ENCODE assay signal across 13 cellular contexts in the genomic region with DNA sequence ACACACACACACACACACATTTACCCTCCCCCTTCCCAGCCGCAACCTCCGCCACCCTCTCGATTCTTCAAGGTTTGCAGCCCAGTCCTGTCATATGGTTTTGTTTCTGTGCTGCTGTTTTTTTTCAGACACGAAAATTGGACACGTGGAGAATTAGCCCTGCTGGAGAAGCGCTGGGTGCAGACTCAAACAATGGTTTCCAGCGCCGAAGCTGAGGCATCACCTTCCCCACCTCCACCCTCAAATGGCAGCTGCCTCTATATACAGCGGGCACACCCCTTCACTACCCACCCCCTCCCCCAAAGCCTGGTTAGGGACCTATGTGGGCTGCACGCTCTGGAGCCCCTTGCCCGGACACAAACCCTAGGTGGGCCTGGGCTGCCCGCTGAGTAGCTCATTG.
A peak's percentile ranks its signal among the peaks of the same experiment; 100 is the strongest.
DNase-seq lines count a peak whose midpoint lies in the region; ATAC-seq, FAIRE-seq and TF ChIP-seq lines count a peak whose summit lies in the region.
"Had no signal": no experiment of that assay in that cellular context is flagged by ENCODE, and none has a peak within 500 bp of the region (broad histone marks: within the 10 kb centered on the region; RNA-seq: fewer than 3 reads in every experiment).

No MANE protein-coding gene starts in this region.

- H3K27ac Mint-ChIP-seq in nephron = peak overlapping the region; percentile 78 to 86 (median 81)

- peaks cover 2% of the 10 kb centered on the region for H3K9me3 Mint-ChIP-seq in nephron

- no peak for FAIRE-seq in GM12878 (lab: Jason Lieb, UNC)
- FAIRE-seq: H54 had no signal

- CTCF ChIA-PET in GM12878 (lab: Yijun Ruan, JAX) = no interaction called here

- peak overlapping the region; percentile 72 to 76 (median 76) for H3K4me3 Mint-ChIP-seq in nephron

- H3K4me2 ChIP-seq in GM12878 (ENCODE audit: control insufficient read depth, insufficient read depth) = 0 out of 2 replicates have a peak overlapping the region, but pooled peaks have one; percentile 17

- POLR2A ChIA-PET in GM12878 (lab: Charles Lee) = interaction anchor here (0.6 kb wide), 1 partner anchor 289 kb away, joined by 5 read pairs; no protein-coding TSS in a partner anchor

- in situ Hi-C loops in GM12878 (cut with MboI) = no loop called here

- ATAC-seq in GM12878 (no peak), GM21576 (IDR thresholded peaks at IDR 0.05; ENCODE audit: unreplicated experiment) (no peak)
- ATAC-seq: lower lobe of right lung had no signal

- no peaks in the 10 kb centered on the region for H3K36me3 Mint-ChIP-seq in nephron (ENCODE audit: low read depth)

- H3K4me1 ChIP-seq in GM12878 (ENCODE audit: control insufficient read depth, insufficient read depth, low read length) = peaks cover 5% of the 10 kb centered on the region; the same call in 1 of the 2 replicates
- H3K4me1 ChIP-seq in thyroid gland = peaks cover 9 to 29% of the 10 kb centered on the region in 2 donors
- peaks cover 0 to 47% (median 7%) of the 10 kb centered on the region in 4 donors for H3K4me1 ChIP-seq in tibial nerve

- SMC1A ChIA-PET in GM12878 (lab: Charles Lee; ENCODE audit: uncharacterized antibody, unreplicated experiment) = no interaction called here

- H3K27ac ChIP-seq in GM12878 (ENCODE audit: control insufficient read depth, insufficient read depth) (no peak overlapping the region), thyroid gland (no peak overlapping the region), tibial nerve (no peak overlapping the region)
- H3K27ac ChIP-seq: lower lobe of right lung had no signal

- no peak for TF ChIP-seq RAD21 in GM12878 (IDR thresholded peaks at IDR 0.05; ENCODE audit: insufficient read depth, low read depth, low read length)

- no peak for TF ChIP-seq POLR2A in GM12878 (IDR thresholded peaks at IDR 0.05; ENCODE audit: low read depth, low read length)
- no peak for TF ChIP-seq POLR2A in thyroid gland (IDR thresholded peaks at IDR 0.05)
- no peak for TF ChIP-seq POLR2A in tibial nerve (IDR thresholded peaks at IDR 0.05)

- H3K9me3 ChIP-seq in GM12878 (replicated peaks; ENCODE audit: control insufficient read depth, insufficient read depth, low read length) (no peaks in the 10 kb centered on the region; the same call in 2 of the 3 replicates), thyroid gland (no peaks in the 10 kb centered on the region), tibial nerve (no peaks in the 10 kb centered on the region)
- H3K9me3 ChIP-seq: lower lobe of right lung had no signal

- no TSS peak for BruUV-seq in GM12878 (replicated peaks; lab: Mats Ljungman, UMichigan)

- no peak overlapping the region for H3K9ac ChIP-seq in GM12878 (ENCODE audit: control insufficient read depth, insufficient read depth, low read length)

- TF ChIP-seq EP300 in GM12878 (IDR thresholded peaks at IDR 0.05; ENCODE audit: borderline replicate concordance in 1 of 2, control insufficient read depth in 1 of 2, low read depth in 2 of 2, low read length in 2 of 2) (no peak), tibial nerve (IDR thresholded peaks at IDR 0.05) (no peak)

- intact Hi-C loops in GM12878 (cut with micrococcal nuclease; ENCODE audit: unreplicated experiment) (loop anchor here (5.0 to 10.0 kb wide), 3 partner anchors 87 to 195 kb away; a partner anchor contains a TSS), thyroid gland (cut with DNase I) (no loop called here)

- H2AFZ ChIP-seq in GM12878 (ENCODE audit: control insufficient read depth, low read depth, low read length) = no peak overlapping the region

- H3K4me1 Mint-ChIP-seq in nephron = peaks cover 53% of the 10 kb centered on the region

- H3K27me3 ChIP-seq in GM12878 (replicated peaks in 1 of 2; ENCODE audit: control insufficient read depth in 2 of 2, insufficient read depth in 2 of 2, low read length in 1 of 2) = peaks cover 0 to 6% of the 10 kb centered on the region in 2 experiments; a peak in 3 of 4 replicates
- H3K27me3 ChIP-seq in thyroid gland = no peaks in the 10 kb centered on the region
- peaks cover 0 to 62% of the 10 kb centered on the region in 2 donors for H3K27me3 ChIP-seq in tibial nerve

- no peaks in the 10 kb centered on the region for H3K79me2 ChIP-seq in GM12878 (ENCODE audit: control insufficient read depth, insufficient read depth, low read length)

- no peak for TF ChIP-seq CTCF in GM12865 (IDR thresholded peaks at IDR 0.05; ENCODE audit: insufficient read depth, low read depth, low read length, missing control alignments)
- no peak for TF ChIP-seq CTCF in GM12878 (IDR thresholded peaks at IDR 0.05 in 2 of 3, conservative IDR thresholded peaks at IDR 0.05 in 1 of 3; ENCODE audit: control insufficient read depth in 2 of 3, extremely low read depth in 1 of 3, insufficient read depth in 1 of 3, low read depth in 3 of 3, low read length in 3 of 3)
- TF ChIP-seq CTCF in nephron (IDR thresholded peaks at IDR 0.05; ENCODE audit: unreplicated experiment in 3 of 3) = no peak
- no peak for TF ChIP-seq CTCF in thyroid gland (IDR thresholded peaks at IDR 0.05)
- no peak for TF ChIP-seq CTCF in tibial nerve (IDR thresholded peaks at IDR 0.05)

- peak; percentile 28 for DNase-seq in GM12865 (ENCODE audit: low read depth)
- peak; percentile 6 for DNase-seq in NCI-H2107 (lab: John Stamatoyannopoulos, UW)
- DNase-seq in GM12878 (ENCODE audit: low read depth, low spot score) = no peak
- DNase-seq in thyroid gland = no peak
- DNase-seq in tibial nerve (ENCODE audit: low spot score in 2 of 2) = no peak
- DNase-seq: Calu3; effector memory CD4-positive, alpha-beta T cell; lower lobe of right lung; NCI-H1436 treated with DMSO at 0.1 percent for 48 hours; stimulated activated CD4-positive, alpha-beta T cell treated with anti-CD3 and anti-CD28 coated beads, Interleukin-4, amount 100 ng/mL, for 1 hour had no signal

- H3K4me3 ChIP-seq in GM12865 (ENCODE audit: low read depth, low read length) = peak overlapping the region; percentile 22; the same call in 1 of the 2 replicates
- no peak overlapping the region for H3K4me3 ChIP-seq in GM12878
- H3K4me3 ChIP-seq in thyroid gland (replicated peaks in 1 of 3) = no peak overlapping the region
- no peak overlapping the region for H3K4me3 ChIP-seq in tibial nerve

- H4K20me1 ChIP-seq in GM12878 (ENCODE audit: control insufficient read depth, insufficient read depth) = no peaks in the 10 kb centered on the region

- 31% methylated on average over 12 of the region's 12 CpGs for WGBS in GM12878 (ENCODE audit: insufficient coverage, insufficient replicate concordance, low lambda C conversion rate, missing lambda C conversion rate)
- 73 to 86% methylated on average over 5 to 11 of the region's 12 CpGs for WGBS in thyroid gland, 2 donors
- WGBS in tibial nerve, 2 donors = 58 to 59% methylated on average over 7 to 12 of the region's 12 CpGs

- no peaks in the 10 kb centered on the region for H3K36me3 ChIP-seq in GM12878 (ENCODE audit: control insufficient read depth in 2 of 2, insufficient read depth in 2 of 2, low read length in 1 of 2)
- no peaks in the 10 kb centered on the region for H3K36me3 ChIP-seq in thyroid gland
- no peaks in the 10 kb centered on the region for H3K36me3 ChIP-seq in tibial nerve
- H3K36me3 ChIP-seq: lower lobe of right lung had no signal

- H3K27me3 Mint-ChIP-seq in nephron (ENCODE audit: low read depth) = peaks cover 23% of the 10 kb centered on the region

- RAD21 ChIA-PET in GM12878 (lab: Charles Lee; ENCODE audit: unreplicated experiment) = no interaction called here

TF ChIP-seq in GM12878, 131 proteins besides CTCF, POLR2A, EP300 and RAD21 (continues in another document):
- TF ChIP-seq, protein P1, sequence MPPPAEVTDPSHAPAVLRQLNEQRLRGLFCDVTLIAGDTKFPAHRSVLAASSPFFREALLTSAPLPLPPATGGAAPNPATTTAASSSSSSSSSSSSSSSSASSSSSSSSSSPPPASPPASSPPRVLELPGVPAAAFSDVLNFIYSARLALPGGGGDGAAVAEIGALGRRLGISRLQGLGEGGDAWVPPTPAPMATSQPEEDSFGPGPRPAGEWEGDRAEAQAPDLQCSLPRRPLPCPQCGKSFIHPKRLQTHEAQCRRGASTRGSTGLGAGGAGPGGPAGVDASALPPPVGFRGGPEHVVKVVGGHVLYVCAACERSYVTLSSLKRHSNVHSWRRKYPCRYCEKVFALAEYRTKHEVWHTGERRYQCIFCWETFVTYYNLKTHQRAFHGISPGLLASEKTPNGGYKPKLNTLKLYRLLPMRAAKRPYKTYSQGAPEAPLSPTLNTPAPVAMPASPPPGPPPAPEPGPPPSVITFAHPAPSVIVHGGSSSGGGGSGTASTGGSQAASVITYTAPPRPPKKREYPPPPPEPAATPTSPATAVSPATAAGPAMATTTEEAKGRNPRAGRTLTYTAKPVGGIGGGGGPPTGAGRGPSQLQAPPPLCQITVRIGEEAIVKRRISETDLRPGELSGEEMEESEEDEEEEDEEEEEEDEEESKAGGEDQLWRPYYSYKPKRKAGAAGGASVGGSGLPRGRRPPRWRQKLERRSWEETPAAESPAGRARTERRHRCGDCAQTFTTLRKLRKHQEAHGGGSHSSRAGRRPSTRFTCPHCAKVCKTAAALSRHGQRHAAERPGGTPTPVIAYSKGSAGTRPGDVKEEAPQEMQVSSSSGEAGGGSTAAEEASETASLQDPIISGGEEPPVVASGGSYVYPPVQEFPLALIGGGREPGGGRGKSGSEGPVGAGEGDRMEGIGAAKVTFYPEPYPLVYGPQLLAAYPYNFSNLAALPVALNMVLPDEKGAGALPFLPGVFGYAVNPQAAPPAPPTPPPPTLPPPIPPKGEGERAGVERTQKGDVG (CRISPR knock-in tag; IDR thresholded peaks at IDR 0.05) = no peak
- TF ChIP-seq SMAD5 (IDR thresholded peaks at IDR 0.05; ENCODE audit: low read depth) = no peak
- no peak for TF ChIP-seq SUZ12 (IDR thresholded peaks at IDR 0.05; ENCODE audit: unreplicated experiment)
- TF ChIP-seq IKZF2 (IDR thresholded peaks at IDR 0.05) = no peak

Comparison
In these comparisons a context has a peak if more than half of its experiments do, and no peak if none do; other contexts are left out.
1. DNase-seq: peak in GM12865 (single experiment) and NCI-H2107 (single experiment); none in GM12878 (single experiment), thyroid gland (0 of 2) and tibial nerve (0 of 2).